Comparison of ENCODE assay signal across 2 cellular contexts in genomic region chr19:17302391-17303166, GRCh38.
TF ChIP-seq lines count a peak whose summit lies in the region.

No MANE protein-coding gene starts in this region.

TF ChIP-seq in H1, 55 proteins besides CTCF, POLR2A, EP300 and RAD21:
- TF ChIP-seq TAF1 (IDR thresholded peaks at IDR 0.05; ENCODE audit: low read depth, low read length) (no peak), RBBP5 (IDR thresholded peaks at IDR 0.05; ENCODE audit: borderline replicate concordance, low read depth, low read length) (peak; percentile 42; the same call in 1 of the 2 replicates), BRCA1 (IDR thresholded peaks at IDR 0.05; ENCODE audit: low read depth, low read length) (no peak), RXRA (IDR thresholded peaks at IDR 0.05; ENCODE audit: insufficient read depth, low read depth, low read length) (0 out of 2 replicates have a peak, but pooled peaks have one; percentile 21), KDM4A (IDR thresholded peaks at IDR 0.05; ENCODE audit: low read depth, low read length, severe bottlenecking) (peak; percentile 21)

TF ChIP-seq in neural cell, 6 proteins besides CTCF, POLR2A, EP300 and RAD21:
- no peak for TF ChIP-seq SMC3 (conservative IDR thresholded peaks at IDR 0.05; ENCODE audit: poor library complexity)
- no peak for TF ChIP-seq REST (IDR thresholded peaks at IDR 0.05; ENCODE audit: borderline replicate concordance)
- TF ChIP-seq TAF1 (IDR thresholded peaks at IDR 0.05; ENCODE audit: low read depth), result no peak
- TF ChIP-seq EZH2 (IDR thresholded peaks at IDR 0.05; ENCODE audit: borderline replicate concordance, insufficient read depth, low read length, poor library complexity, severe bottlenecking), result no peak
- no peak for TF ChIP-seq MXI1 (conservative IDR thresholded peaks at IDR 0.05; ENCODE audit: poor library complexity, severe bottlenecking)
- TF ChIP-seq POLR2AphosphoS5 (IDR thresholded peaks at IDR 0.05), result no peak
